ENCODE assay signal across 8 cellular contexts in the genomic region with DNA sequence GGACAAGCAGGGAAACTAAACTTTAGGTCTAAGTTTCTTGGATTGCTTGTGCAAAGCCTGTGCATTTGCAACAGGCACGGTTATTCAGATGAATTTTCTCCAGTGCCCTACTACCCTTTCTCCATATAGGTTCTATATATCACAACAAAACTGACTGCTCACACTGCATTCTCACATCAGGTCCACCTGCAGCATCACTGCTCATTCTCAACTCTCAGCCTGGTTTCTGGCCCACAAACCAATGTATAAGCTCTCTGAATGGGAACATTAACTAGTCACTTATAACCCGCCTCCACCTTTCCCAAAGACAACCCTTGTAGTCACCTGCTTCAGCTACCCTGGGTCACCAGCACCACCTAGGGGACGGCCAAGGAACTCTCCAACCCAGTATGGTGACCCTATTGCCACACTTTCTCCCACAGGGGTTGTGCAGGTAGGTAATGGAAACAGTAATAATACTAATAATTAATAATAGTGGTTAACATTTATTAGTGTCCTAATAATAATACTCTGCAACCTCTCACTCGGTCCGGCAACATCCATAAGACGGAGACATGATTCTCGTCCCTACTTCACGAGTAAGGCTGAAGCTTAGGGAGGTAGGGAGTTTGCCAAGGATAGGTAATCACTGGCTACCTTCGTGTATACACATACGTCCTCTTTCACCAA.
DNase-seq lines count a peak whose midpoint lies in the region; ATAC-seq and TF ChIP-seq lines count a peak whose summit lies in the region.

No MANE protein-coding gene starts in this region.

- peaks cover 29% of the 10 kb centered on the region for H3K4me1 Mint-ChIP-seq in activated naive CD4-positive, alpha-beta T cell treated with anti-CD3 and anti-CD28 coated beads, Interleukin-2, amount 10 ng/mL, durations not matched to agents 7 days and 5 days

- no peak overlapping the region for H3K27ac ChIP-seq in Peyer's patch

- peak; percentile 82 for ATAC-seq in HG03175 (IDR thresholded peaks at IDR 0.05; ENCODE audit: unreplicated experiment)

- H3K4me1 ChIP-seq in Peyer's patch: no peaks in the 10 kb centered on the region

- no peaks in the 10 kb centered on the region for H3K27me3 ChIP-seq in Peyer's patch

- H3K4me3 Mint-ChIP-seq in activated naive CD4-positive, alpha-beta T cell treated with anti-CD3 and anti-CD28 coated beads, Interleukin-2, amount 10 ng/mL, durations not matched to agents 7 days and 5 days: no peak overlapping the region

- H3K9me3 ChIP-seq in Peyer's patch: no peaks in the 10 kb centered on the region

- peaks cover 0 to 52% (median 0%) of the 10 kb centered on the region in 3 donors for H3K36me3 ChIP-seq in Peyer's patch

- peaks cover 21% of the 10 kb centered on the region for H3K36me3 Mint-ChIP-seq in activated naive CD4-positive, alpha-beta T cell treated with anti-CD3 and anti-CD28 coated beads, Interleukin-2, amount 10 ng/mL, durations not matched to agents 7 days and 5 days

- H3K4me3 ChIP-seq in GM12864 (ENCODE audit: low read depth, low read length) (no peak overlapping the region), Peyer's patch (no peak overlapping the region)

- CTCF ChIA-PET in activated naive CD4-positive, alpha-beta T cell treated with anti-CD3 and anti-CD28 coated beads, Interleukin-2, amount 10 ng/mL, durations not matched to agents 7 days and 5 days (lab: Charles Lee): interaction anchor here (0.7 to 6.2 kb wide), 24 partner anchors 9 to 703 kb away, joined by 3 to 46 read pairs (median 3); no protein-coding TSS in a partner anchor

- no peak overlapping the region for H3K27ac Mint-ChIP-seq in activated naive CD4-positive, alpha-beta T cell treated with anti-CD3 and anti-CD28 coated beads, Interleukin-2, amount 10 ng/mL, durations not matched to agents 7 days and 5 days

- no peak for TF ChIP-seq POLR2A in Peyer's patch (IDR thresholded peaks at IDR 0.05)

- peak; percentile 78 for TF ChIP-seq CTCF in GM12864 (IDR thresholded peaks at IDR 0.05; ENCODE audit: low read depth, low read length, missing control alignments)
- peak; percentile 3 to 59 (median 48) for TF ChIP-seq CTCF in Peyer's patch (IDR thresholded peaks at IDR 0.05)

- no peaks in the 10 kb centered on the region for H3K27me3 Mint-ChIP-seq in activated naive CD4-positive, alpha-beta T cell treated with anti-CD3 and anti-CD28 coated beads, Interleukin-2, amount 10 ng/mL, durations not matched to agents 7 days and 5 days

- H3K9me3 Mint-ChIP-seq in activated naive CD4-positive, alpha-beta T cell treated with anti-CD3 and anti-CD28 coated beads, Interleukin-2, amount 10 ng/mL, durations not matched to agents 7 days and 5 days: no peaks in the 10 kb centered on the region

- peak; percentile 23 for DNase-seq in 8988T
- peak; percentile 19 for DNase-seq in GM12864 (ENCODE audit: low read depth)
- peak; percentile 27 to 68 (median 65) for DNase-seq in Peyer's patch
- peak; percentile 74 for DNase-seq in activated naive CD4-positive, alpha-beta T cell treated with anti-CD3 and anti-CD28 coated beads, Interleukin-2, amount 10 ng/mL, durations not matched to agents 7 days and 5 days
- DNase-seq in islet precursor cell: peak; percentile 76
- DNase-seq in stimulated activated CD8-positive, alpha-beta memory T cell treated with anti-CD3 and anti-CD28 coated beads, Interleukin-12 subunit alpha, Interleukin-12 subunit beta, amount 100 ng/mL, for 1 hour (ENCODE audit: low read depth): peak; percentile 13
- no peak for DNase-seq in NCI-H1048 (lab: John Stamatoyannopoulos, UW)
